1 cellular context compared by ENCODE assay signal in genomic region chr2:183038341-183039300, GRCh38.
TF ChIP-seq lines count a peak whose summit lies in the region.

A gene with protein sequence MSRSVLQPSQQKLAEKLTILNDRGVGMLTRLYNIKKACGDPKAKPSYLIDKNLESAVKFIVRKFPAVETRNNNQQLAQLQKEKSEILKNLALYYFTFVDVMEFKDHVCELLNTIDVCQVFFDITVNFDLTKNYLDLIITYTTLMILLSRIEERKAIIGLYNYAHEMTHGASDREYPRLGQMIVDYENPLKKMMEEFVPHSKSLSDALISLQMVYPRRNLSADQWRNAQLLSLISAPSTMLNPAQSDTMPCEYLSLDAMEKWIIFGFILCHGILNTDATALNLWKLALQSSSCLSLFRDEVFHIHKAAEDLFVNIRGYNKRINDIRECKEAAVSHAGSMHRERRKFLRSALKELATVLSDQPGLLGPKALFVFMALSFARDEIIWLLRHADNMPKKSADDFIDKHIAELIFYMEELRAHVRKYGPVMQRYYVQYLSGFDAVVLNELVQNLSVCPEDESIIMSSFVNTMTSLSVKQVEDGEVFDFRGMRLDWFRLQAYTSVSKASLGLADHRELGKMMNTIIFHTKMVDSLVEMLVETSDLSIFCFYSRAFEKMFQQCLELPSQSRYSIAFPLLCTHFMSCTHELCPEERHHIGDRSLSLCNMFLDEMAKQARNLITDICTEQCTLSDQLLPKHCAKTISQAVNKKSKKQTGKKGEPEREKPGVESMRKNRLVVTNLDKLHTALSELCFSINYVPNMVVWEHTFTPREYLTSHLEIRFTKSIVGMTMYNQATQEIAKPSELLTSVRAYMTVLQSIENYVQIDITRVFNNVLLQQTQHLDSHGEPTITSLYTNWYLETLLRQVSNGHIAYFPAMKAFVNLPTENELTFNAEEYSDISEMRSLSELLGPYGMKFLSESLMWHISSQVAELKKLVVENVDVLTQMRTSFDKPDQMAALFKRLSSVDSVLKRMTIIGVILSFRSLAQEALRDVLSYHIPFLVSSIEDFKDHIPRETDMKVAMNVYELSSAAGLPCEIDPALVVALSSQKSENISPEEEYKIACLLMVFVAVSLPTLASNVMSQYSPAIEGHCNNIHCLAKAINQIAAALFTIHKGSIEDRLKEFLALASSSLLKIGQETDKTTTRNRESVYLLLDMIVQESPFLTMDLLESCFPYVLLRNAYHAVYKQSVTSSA (minus strand): TSS chr2:183038457. CDS start chr2:183038099, 358 bp downstream.

TF ChIP-seq in HepG2, 621 proteins besides CTCF, POLR2A, EP300 and RAD21 (continued from another document and continues in another):
- TF ChIP-seq, protein P1, sequence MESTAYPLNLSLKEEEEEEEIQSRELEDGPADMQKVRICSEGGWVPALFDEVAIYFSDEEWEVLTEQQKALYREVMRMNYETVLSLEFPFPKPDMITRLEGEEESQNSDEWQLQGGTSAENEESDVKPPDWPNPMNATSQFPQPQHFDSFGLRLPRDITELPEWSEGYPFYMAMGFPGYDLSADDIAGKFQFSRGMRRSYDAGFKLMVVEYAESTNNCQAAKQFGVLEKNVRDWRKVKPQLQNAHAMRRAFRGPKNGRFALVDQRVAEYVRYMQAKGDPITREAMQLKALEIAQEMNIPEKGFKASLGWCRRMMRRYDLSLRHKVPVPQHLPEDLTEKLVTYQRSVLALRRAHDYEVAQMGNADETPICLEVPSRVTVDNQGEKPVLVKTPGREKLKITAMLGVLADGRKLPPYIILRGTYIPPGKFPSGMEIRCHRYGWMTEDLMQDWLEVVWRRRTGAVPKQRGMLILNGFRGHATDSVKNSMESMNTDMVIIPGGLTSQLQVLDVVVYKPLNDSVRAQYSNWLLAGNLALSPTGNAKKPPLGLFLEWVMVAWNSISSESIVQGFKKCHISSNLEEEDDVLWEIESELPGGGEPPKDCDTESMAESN (CRISPR knock-in tag; conservative IDR thresholded peaks at IDR 0.05), result peak; percentile 66; the same call in 1 of the 2 replicates
- no peak for TF ChIP-seq MAFG (CRISPR knock-in tag; IDR thresholded peaks at IDR 0.05)
- TF ChIP-seq MNT (IDR thresholded peaks at IDR 0.05), result no peak
- TF ChIP-seq, protein P2, sequence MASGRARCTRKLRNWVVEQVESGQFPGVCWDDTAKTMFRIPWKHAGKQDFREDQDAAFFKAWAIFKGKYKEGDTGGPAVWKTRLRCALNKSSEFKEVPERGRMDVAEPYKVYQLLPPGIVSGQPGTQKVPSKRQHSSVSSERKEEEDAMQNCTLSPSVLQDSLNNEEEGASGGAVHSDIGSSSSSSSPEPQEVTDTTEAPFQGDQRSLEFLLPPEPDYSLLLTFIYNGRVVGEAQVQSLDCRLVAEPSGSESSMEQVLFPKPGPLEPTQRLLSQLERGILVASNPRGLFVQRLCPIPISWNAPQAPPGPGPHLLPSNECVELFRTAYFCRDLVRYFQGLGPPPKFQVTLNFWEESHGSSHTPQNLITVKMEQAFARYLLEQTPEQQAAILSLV (CRISPR knock-in tag; IDR thresholded peaks at IDR 0.05; ENCODE audit: borderline replicate concordance), result no peak; the same call in 1 of the 2 replicates
- no peak; the same call in none of the 2 replicates for TF ChIP-seq TGIF2 (CRISPR knock-in tag; IDR thresholded peaks at IDR 0.05)
- TF ChIP-seq ZNF619 (CRISPR knock-in tag; IDR thresholded peaks at IDR 0.05), result no peak
- no peak; the same call in none of the 2 replicates for TF ChIP-seq EEA1 (CRISPR knock-in tag; IDR thresholded peaks at IDR 0.05; ENCODE audit: borderline replicate concordance)
- peak; percentile 79 for TF ChIP-seq XRCC5 (optimal IDR thresholded peaks at IDR 0.05; ENCODE audit: low read length)
- no peak for TF ChIP-seq ZNF30 (CRISPR knock-in tag; IDR thresholded peaks at IDR 0.05)
- no peak for TF ChIP-seq HDAC1 (CRISPR knock-in tag; IDR thresholded peaks at IDR 0.05)
- 0 out of 2 replicates have a peak, but pooled peaks have one; percentile 29 for TF ChIP-seq ZNF546 (CRISPR knock-in tag; conservative IDR thresholded peaks at IDR 0.05)
- TF ChIP-seq HOXA9 (CRISPR knock-in tag; IDR thresholded peaks at IDR 0.05; ENCODE audit: borderline replicate concordance), result peak; percentile 7
- peak; percentile 78 for TF ChIP-seq ZNF710 (CRISPR knock-in tag; IDR thresholded peaks at IDR 0.05; ENCODE audit: borderline replicate concordance)
- TF ChIP-seq RXRB (CRISPR knock-in tag; IDR thresholded peaks at IDR 0.05; ENCODE audit: borderline replicate concordance), result no peak
- TF ChIP-seq ZNF781 (CRISPR knock-in tag; IDR thresholded peaks at IDR 0.05; ENCODE audit: borderline replicate concordance, not compliant biosample characterization), result peak; percentile 91
- TF ChIP-seq MEIS2 (CRISPR knock-in tag; IDR thresholded peaks at IDR 0.05), result peak; percentile 90
- no peak for TF ChIP-seq RBM39 (IDR thresholded peaks at IDR 0.05; ENCODE audit: low read depth, low read length, poor library complexity, severe bottlenecking)
- no peak for TF ChIP-seq ZNF335 (CRISPR knock-in tag; IDR thresholded peaks at IDR 0.05)
- TF ChIP-seq POLR2AphosphoS2 (IDR thresholded peaks at IDR 0.05; ENCODE audit: low read depth, low read length), result no peak
- no peak for TF ChIP-seq ZBTB20 (CRISPR knock-in tag; IDR thresholded peaks at IDR 0.05; ENCODE audit: borderline replicate concordance, low read depth)
- no peak for TF ChIP-seq FOXP1 (IDR thresholded peaks at IDR 0.05)
- TF ChIP-seq FOXP1 (CRISPR knock-in tag; IDR thresholded peaks at IDR 0.05), result no peak
- no peak for TF ChIP-seq ARNTL (CRISPR knock-in tag; IDR thresholded peaks at IDR 0.05)
- TF ChIP-seq, protein P3, sequence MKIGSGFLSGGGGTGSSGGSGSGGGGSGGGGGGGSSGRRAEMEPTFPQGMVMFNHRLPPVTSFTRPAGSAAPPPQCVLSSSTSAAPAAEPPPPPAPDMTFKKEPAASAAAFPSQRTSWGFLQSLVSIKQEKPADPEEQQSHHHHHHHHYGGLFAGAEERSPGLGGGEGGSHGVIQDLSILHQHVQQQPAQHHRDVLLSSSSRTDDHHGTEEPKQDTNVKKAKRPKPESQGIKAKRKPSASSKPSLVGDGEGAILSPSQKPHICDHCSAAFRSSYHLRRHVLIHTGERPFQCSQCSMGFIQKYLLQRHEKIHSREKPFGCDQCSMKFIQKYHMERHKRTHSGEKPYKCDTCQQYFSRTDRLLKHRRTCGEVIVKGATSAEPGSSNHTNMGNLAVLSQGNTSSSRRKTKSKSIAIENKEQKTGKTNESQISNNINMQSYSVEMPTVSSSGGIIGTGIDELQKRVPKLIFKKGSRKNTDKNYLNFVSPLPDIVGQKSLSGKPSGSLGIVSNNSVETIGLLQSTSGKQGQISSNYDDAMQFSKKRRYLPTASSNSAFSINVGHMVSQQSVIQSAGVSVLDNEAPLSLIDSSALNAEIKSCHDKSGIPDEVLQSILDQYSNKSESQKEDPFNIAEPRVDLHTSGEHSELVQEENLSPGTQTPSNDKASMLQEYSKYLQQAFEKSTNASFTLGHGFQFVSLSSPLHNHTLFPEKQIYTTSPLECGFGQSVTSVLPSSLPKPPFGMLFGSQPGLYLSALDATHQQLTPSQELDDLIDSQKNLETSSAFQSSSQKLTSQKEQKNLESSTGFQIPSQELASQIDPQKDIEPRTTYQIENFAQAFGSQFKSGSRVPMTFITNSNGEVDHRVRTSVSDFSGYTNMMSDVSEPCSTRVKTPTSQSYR (CRISPR knock-in tag; IDR thresholded peaks at IDR 0.05; ENCODE audit: borderline replicate concordance), result peak; percentile 59; the same call in 1 of the 2 replicates
- TF ChIP-seq ZNF34 (CRISPR knock-in tag; IDR thresholded peaks at IDR 0.05; ENCODE audit: borderline replicate concordance), result peak; percentile 91
- TF ChIP-seq SIN3B (IDR thresholded peaks at IDR 0.05; ENCODE audit: low read length), result no peak
- 0 out of 2 replicates have a peak, but pooled peaks have one; percentile 89 for TF ChIP-seq ZNF354B (CRISPR knock-in tag; IDR thresholded peaks at IDR 0.05)
- TF ChIP-seq SCMH1 (CRISPR knock-in tag; IDR thresholded peaks at IDR 0.05; ENCODE audit: borderline replicate concordance), result no peak
- TF ChIP-seq AGO2 (optimal IDR thresholded peaks at IDR 0.05; ENCODE audit: low read depth, low read length), result no peak
- no peak for TF ChIP-seq HHEX (CRISPR knock-in tag; IDR thresholded peaks at IDR 0.05)
- TF ChIP-seq MYPOP (CRISPR knock-in tag; IDR thresholded peaks at IDR 0.05), result no peak
- TF ChIP-seq, protein P4, sequence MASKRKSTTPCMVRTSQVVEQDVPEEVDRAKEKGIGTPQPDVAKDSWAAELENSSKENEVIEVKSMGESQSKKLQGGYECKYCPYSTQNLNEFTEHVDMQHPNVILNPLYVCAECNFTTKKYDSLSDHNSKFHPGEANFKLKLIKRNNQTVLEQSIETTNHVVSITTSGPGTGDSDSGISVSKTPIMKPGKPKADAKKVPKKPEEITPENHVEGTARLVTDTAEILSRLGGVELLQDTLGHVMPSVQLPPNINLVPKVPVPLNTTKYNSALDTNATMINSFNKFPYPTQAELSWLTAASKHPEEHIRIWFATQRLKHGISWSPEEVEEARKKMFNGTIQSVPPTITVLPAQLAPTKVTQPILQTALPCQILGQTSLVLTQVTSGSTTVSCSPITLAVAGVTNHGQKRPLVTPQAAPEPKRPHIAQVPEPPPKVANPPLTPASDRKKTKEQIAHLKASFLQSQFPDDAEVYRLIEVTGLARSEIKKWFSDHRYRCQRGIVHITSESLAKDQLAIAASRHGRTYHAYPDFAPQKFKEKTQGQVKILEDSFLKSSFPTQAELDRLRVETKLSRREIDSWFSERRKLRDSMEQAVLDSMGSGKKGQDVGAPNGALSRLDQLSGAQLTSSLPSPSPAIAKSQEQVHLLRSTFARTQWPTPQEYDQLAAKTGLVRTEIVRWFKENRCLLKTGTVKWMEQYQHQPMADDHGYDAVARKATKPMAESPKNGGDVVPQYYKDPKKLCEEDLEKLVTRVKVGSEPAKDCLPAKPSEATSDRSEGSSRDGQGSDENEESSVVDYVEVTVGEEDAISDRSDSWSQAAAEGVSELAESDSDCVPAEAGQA (IDR thresholded peaks at IDR 0.05; ENCODE audit: low read depth), result no peak
- TF ChIP-seq, protein P4 (CRISPR knock-in tag; IDR thresholded peaks at IDR 0.05; ENCODE audit: borderline replicate concordance), result 0 out of 2 replicates have a peak, but pooled peaks have one; percentile 74
- no peak; the same call in 1 of the 2 replicates for TF ChIP-seq ZNF280B (CRISPR knock-in tag; IDR thresholded peaks at IDR 0.05; ENCODE audit: borderline replicate concordance)
- no peak for TF ChIP-seq ZNF343 (CRISPR knock-in tag; IDR thresholded peaks at IDR 0.05)
- no peak for TF ChIP-seq ZNF569 (CRISPR knock-in tag; IDR thresholded peaks at IDR 0.05; ENCODE audit: borderline replicate concordance)
